In the genomic region with DNA sequence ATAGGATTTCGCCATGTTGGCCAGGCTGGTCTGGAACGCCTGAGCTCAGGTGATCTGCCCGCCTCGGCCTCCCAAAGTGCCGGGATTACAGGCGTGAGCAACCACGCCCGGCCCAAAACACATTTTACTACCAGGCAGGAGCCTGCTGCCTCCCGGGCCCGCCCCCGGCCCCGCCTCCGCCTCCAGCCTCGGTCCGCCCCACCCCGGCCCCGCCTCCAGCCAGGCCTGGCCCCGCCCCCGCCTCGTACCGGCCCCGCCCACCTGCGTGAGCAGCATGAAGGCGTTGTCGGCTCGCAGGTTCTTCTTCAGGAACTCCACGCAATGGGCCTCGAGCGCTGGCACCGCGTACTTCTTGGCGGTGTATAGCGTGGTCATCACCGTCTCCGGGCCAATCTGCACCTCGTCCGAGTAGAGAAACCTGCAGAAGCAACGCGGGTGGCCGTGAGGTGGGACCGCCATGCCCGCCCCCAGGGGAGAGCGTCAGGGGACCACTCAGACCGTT, we compare ENCODE assay signal across 1 cellular context.
TF ChIP-seq lines count a peak whose summit lies in the region.

No MANE protein-coding gene starts in this region.

TF ChIP-seq in K562, 482 proteins besides CTCF, POLR2A, EP300 and RAD21 (continued from another document):
- TF ChIP-seq, protein P1, sequence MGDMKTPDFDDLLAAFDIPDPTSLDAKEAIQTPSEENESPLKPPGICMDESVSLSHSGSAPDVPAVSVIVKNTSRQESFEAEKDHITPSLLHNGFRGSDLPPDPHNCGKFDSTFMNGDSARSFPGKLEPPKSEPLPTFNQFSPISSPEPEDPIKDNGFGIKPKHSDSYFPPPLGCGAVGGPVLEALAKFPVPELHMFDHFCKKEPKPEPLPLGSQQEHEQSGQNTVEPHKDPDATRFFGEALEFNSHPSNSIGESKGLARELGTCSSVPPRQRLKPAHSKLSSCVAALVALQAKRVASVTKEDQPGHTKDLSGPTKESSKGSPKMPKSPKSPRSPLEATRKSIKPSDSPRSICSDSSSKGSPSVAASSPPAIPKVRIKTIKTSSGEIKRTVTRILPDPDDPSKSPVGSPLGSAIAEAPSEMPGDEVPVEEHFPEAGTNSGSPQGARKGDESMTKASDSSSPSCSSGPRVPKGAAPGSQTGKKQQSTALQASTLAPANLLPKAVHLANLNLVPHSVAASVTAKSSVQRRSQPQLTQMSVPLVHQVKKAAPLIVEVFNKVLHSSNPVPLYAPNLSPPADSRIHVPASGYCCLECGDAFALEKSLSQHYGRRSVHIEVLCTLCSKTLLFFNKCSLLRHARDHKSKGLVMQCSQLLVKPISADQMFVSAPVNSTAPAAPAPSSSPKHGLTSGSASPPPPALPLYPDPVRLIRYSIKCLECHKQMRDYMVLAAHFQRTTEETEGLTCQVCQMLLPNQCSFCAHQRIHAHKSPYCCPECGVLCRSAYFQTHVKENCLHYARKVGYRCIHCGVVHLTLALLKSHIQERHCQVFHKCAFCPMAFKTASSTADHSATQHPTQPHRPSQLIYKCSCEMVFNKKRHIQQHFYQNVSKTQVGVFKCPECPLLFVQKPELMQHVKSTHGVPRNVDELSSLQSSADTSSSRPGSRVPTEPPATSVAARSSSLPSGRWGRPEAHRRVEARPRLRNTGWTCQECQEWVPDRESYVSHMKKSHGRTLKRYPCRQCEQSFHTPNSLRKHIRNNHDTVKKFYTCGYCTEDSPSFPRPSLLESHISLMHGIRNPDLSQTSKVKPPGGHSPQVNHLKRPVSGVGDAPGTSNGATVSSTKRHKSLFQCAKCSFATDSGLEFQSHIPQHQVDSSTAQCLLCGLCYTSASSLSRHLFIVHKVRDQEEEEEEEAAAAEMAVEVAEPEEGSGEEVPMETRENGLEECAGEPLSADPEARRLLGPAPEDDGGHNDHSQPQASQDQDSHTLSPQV (IDR thresholded peaks at IDR 0.05): no peak
- TF ChIP-seq HLTF (IDR thresholded peaks at IDR 0.05): no peak
TF ChIP-seq in K562: peak in this region for 10.
